Comparison of ENCODE assay signal across 17 cellular contexts in the genomic region with DNA sequence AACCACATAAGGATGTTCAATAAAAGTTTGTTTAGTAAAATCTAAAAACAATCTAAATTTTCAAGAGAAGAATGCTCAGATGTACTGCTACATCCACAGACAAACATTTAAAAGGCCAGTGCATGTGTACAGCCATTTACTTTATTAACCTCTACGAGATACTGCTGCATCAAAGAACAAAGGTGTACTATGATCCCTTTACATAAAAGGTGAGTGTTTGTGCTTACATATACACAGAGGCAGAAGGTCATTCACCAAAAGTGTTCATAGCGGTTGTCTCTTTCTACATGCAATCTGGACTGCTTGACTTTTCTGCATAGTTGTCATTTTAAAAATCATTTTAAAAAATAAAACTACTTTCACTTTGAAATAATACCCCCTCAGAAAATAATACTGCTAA.
A peak's percentile ranks its signal among the peaks of the same experiment; 100 is the strongest.
DNase-seq lines count a peak whose midpoint lies in the region; ATAC-seq and TF ChIP-seq lines count a peak whose summit lies in the region.
"Had no signal": no experiment of that assay in that cellular context is flagged by ENCODE, and none has a peak within 500 bp of the region (broad histone marks: within the 10 kb centered on the region; RNA-seq: fewer than 3 reads in every experiment).

No MANE protein-coding gene starts in this region.

- no peak overlapping the region for H3K4ac ChIP-seq in neuronal stem cell (ENCODE audit: low read length)

- H3K4me3 Mint-ChIP-seq in activated naive CD8-positive, alpha-beta T cell, result no peak overlapping the region
- H3K4me3 Mint-ChIP-seq in activated naive CD8-positive, alpha-beta T cell treated with anti-CD3 and anti-CD28 coated beads, Interleukin-2, amount 50 U/mL, for 24 hours, result no peak overlapping the region
- H3K4me3 Mint-ChIP-seq in activated T-helper 17 cell treated with anti-CD3 and anti-CD28 coated beads, Interleukin-2, amount 50 U/mL, for 72 hours, result peak overlapping the region; percentile 69

- H3K4me2 ChIP-seq in hepatocyte, result peak overlapping the region; percentile 45
- no peak overlapping the region for H3K4me2 ChIP-seq in neuronal stem cell (ENCODE audit: insufficient read depth, low read length, poor library complexity, severe bottlenecking)

- no peaks in the 10 kb centered on the region for H3K27me3 Mint-ChIP-seq in activated naive CD8-positive, alpha-beta T cell
- no peaks in the 10 kb centered on the region for H3K27me3 Mint-ChIP-seq in activated naive CD8-positive, alpha-beta T cell treated with anti-CD3 and anti-CD28 coated beads, Interleukin-2, amount 50 U/mL, for 24 hours
- H3K27me3 Mint-ChIP-seq in activated T-helper 17 cell treated with anti-CD3 and anti-CD28 coated beads, Interleukin-2, amount 50 U/mL, for 72 hours, result no peaks in the 10 kb centered on the region

- no peak overlapping the region for H3K9ac ChIP-seq in skeletal muscle tissue (ENCODE audit: low read depth in 1 of 3, low read length in 3 of 3)
- no peak overlapping the region for H3K9ac ChIP-seq in neuronal stem cell (ENCODE audit: low read depth, low read length, poor library complexity)

- H3K4me3 ChIP-seq in hepatocyte, result no peak overlapping the region
- H3K4me3 ChIP-seq in skeletal muscle tissue (ENCODE audit: low read length in 3 of 3), result no peak overlapping the region
- no peak overlapping the region for H3K4me3 ChIP-seq in neuronal stem cell (ENCODE audit: low read length in 2 of 2)
- H3K4me3 ChIP-seq: lower lobe of right lung, testis had no signal

- WGBS in hepatocyte (ENCODE audit: low lambda C conversion rate, missing lambda C conversion rate), result 50% methylated on average over 2 of the region's 2 CpGs
- no CpG with 5 or more reads among the region's 2 CpGs for WGBS in neuronal stem cell (ENCODE audit: extremely low coverage in 2 of 2, insufficient read length in 2 of 2, insufficient replicate concordance in 1 of 2), 2 donors

- H3K14ac ChIP-seq in neuronal stem cell (ENCODE audit: low read length), result no peak overlapping the region

- no peak overlapping the region for H4K8ac ChIP-seq in neuronal stem cell (ENCODE audit: low read depth, low read length)

- no peak overlapping the region for H4K91ac ChIP-seq in neuronal stem cell (ENCODE audit: low read depth, low read length, poor library complexity)

- no peak overlapping the region for H2AFZ ChIP-seq in hepatocyte
- no peak overlapping the region for H2AFZ ChIP-seq in neuronal stem cell (ENCODE audit: low read length)

- H2BK5ac ChIP-seq in neuronal stem cell (ENCODE audit: low read length), result no peak overlapping the region

- H3K36me3 ChIP-seq in hepatocyte (replicated peaks; ENCODE audit: insufficient read depth, low read depth) (no peaks in the 10 kb centered on the region), skeletal muscle tissue (ENCODE audit: control insufficient read depth in 3 of 3, insufficient read depth in 3 of 3, low read length in 3 of 3) (peaks cover 0 to 4% (median 0%) of the 10 kb centered on the region in 3 donors), neuronal stem cell (replicated peaks in 1 of 2; ENCODE audit: control insufficient read depth in 2 of 2, insufficient read depth in 2 of 2, low read length in 2 of 2) (peaks cover 1 to 11% of the 10 kb centered on the region in 2 donors)

- peaks cover 17% of the 10 kb centered on the region for H3K79me2 ChIP-seq in hepatocyte

- no peak for DNase-seq in activated naive CD8-positive, alpha-beta T cell treated with anti-CD3 and anti-CD28 coated beads, Interleukin-2, amount 50 U/mL, for 24 hours
- DNase-seq in hepatocyte (ENCODE audit: low spot score), result no peak
- no peak for DNase-seq in neuronal stem cell (ENCODE audit: low spot score)
- no peak for DNase-seq in stimulated activated CD4-positive, alpha-beta T cell treated with anti-CD3 and anti-CD28 coated beads, Interleukin-2, amount 100 ng/mL, for 24 hours
- DNase-seq: activated CD4-positive, CD25-positive, alpha-beta regulatory T cell; caudate nucleus; CD4-positive, CD25-positive, alpha-beta regulatory T cell; DMS153; GF-D8; lower lobe of right lung; NCI-H748 treated with DMSO at 0.1 percent for 48 hours; stimulated activated CD4-positive, alpha-beta T cell treated with anti-CD3 and anti-CD28 coated beads, Interleukin-12 subunit alpha, Interleukin-12 subunit beta, amount 100 ng/mL, for 4 hours had no signal

- H2BK120ac ChIP-seq in neuronal stem cell (ENCODE audit: low read depth, low read length), result no peak overlapping the region

- H3K9me3 Mint-ChIP-seq in activated naive CD8-positive, alpha-beta T cell (ENCODE audit: low read depth), result no peaks in the 10 kb centered on the region
- H3K9me3 Mint-ChIP-seq in activated naive CD8-positive, alpha-beta T cell treated with anti-CD3 and anti-CD28 coated beads, Interleukin-2, amount 50 U/mL, for 24 hours, result no peaks in the 10 kb centered on the region
- H3K9me3 Mint-ChIP-seq in activated T-helper 17 cell treated with anti-CD3 and anti-CD28 coated beads, Interleukin-2, amount 50 U/mL, for 72 hours, result no peaks in the 10 kb centered on the region

- no peaks in the 10 kb centered on the region for H3K9me2 ChIP-seq in hepatocyte (replicated peaks; ENCODE audit: insufficient read depth)

- no peak for ATAC-seq in activated naive CD8-positive, alpha-beta T cell treated with anti-CD3 and anti-CD28 coated beads, Interleukin-2, amount 50 U/mL, for 24 hours
- ATAC-seq in activated T-helper 17 cell treated with anti-CD3 and anti-CD28 coated beads, Interleukin-2, amount 50 U/mL, for 72 hours (replicated peaks), result no peak
- no peak for ATAC-seq in HG02981 (IDR thresholded peaks at IDR 0.05; ENCODE audit: unreplicated experiment)
- ATAC-seq: lower lobe of right lung had no signal

- no peaks in the 10 kb centered on the region for H3K79me1 ChIP-seq in neuronal stem cell (ENCODE audit: low read depth, low read length)

- peaks cover 51% of the 10 kb centered on the region for H3K4me1 Mint-ChIP-seq in activated naive CD8-positive, alpha-beta T cell (ENCODE audit: low read depth)
- peaks cover 51% of the 10 kb centered on the region for H3K4me1 Mint-ChIP-seq in activated naive CD8-positive, alpha-beta T cell treated with anti-CD3 and anti-CD28 coated beads, Interleukin-2, amount 50 U/mL, for 24 hours
- peaks cover 47% of the 10 kb centered on the region for H3K4me1 Mint-ChIP-seq in activated T-helper 17 cell treated with anti-CD3 and anti-CD28 coated beads, Interleukin-2, amount 50 U/mL, for 72 hours

- H2AK5ac ChIP-seq in neuronal stem cell (ENCODE audit: low read depth, low read length), result no peak overlapping the region

- no peak overlapping the region for H3K18ac ChIP-seq in neuronal stem cell (ENCODE audit: low read length)

- no peak overlapping the region for H3K23ac ChIP-seq in neuronal stem cell (ENCODE audit: low read depth, low read length, poor library complexity)

- peaks cover 3% of the 10 kb centered on the region for H3K36me3 Mint-ChIP-seq in activated naive CD8-positive, alpha-beta T cell
- H3K36me3 Mint-ChIP-seq in activated naive CD8-positive, alpha-beta T cell treated with anti-CD3 and anti-CD28 coated beads, Interleukin-2, amount 50 U/mL, for 24 hours (ENCODE audit: low read depth), result peaks cover 2% of the 10 kb centered on the region
- peaks cover 22% of the 10 kb centered on the region for H3K36me3 Mint-ChIP-seq in activated T-helper 17 cell treated with anti-CD3 and anti-CD28 coated beads, Interleukin-2, amount 50 U/mL, for 72 hours (ENCODE audit: low read depth)

- H3K4me1 ChIP-seq in hepatocyte (ENCODE audit: insufficient read depth), result peaks cover 28% of the 10 kb centered on the region
- H3K4me1 ChIP-seq in skeletal muscle tissue (ENCODE audit: control insufficient read depth in 3 of 3, insufficient read depth in 3 of 3, low read length in 3 of 3), result peaks cover 29 to 59% (median 42%) of the 10 kb centered on the region in 3 donors
- H3K4me1 ChIP-seq in neuronal stem cell (ENCODE audit: control insufficient read depth in 2 of 2, insufficient read depth in 1 of 2, low read depth in 1 of 2, low read length in 2 of 2), result peaks cover 10 to 21% of the 10 kb centered on the region in 2 donors

- H3K9me3 ChIP-seq in hepatocyte (ENCODE audit: low read depth), result no peaks in the 10 kb centered on the region
- no peaks in the 10 kb centered on the region for H3K9me3 ChIP-seq in skeletal muscle tissue (ENCODE audit: control insufficient read depth in 3 of 3, low read length in 3 of 3)
- H3K9me3 ChIP-seq in neuronal stem cell (replicated peaks in 1 of 2; ENCODE audit: control insufficient read depth in 2 of 2, insufficient read depth in 1 of 2, low read depth in 1 of 2, low read length in 2 of 2), result no peaks in the 10 kb centered on the region
- H3K9me3 ChIP-seq: lower lobe of right lung, testis had no signal

- no peaks in the 10 kb centered on the region for H3K27me3 ChIP-seq in hepatocyte
- H3K27me3 ChIP-seq in skeletal muscle tissue (ENCODE audit: control insufficient read depth in 3 of 3, insufficient read depth in 3 of 3, low read length in 3 of 3), result no peaks in the 10 kb centered on the region
- no peaks in the 10 kb centered on the region for H3K27me3 ChIP-seq in neuronal stem cell (ENCODE audit: control insufficient read depth in 3 of 3, insufficient read depth in 3 of 3, low read depth in 1 of 3, low read length in 3 of 3)
- H3K27me3 ChIP-seq: testis had no signal

- H2BK15ac ChIP-seq in neuronal stem cell (ENCODE audit: low read length), result no peak overlapping the region

- TF ChIP-seq CTCF in hepatocyte (IDR thresholded peaks at IDR 0.05; ENCODE audit: poor library complexity), result no peak

- peak overlapping the region; percentile 68 for H3K27ac ChIP-seq in hepatocyte
- H3K27ac ChIP-seq in skeletal muscle tissue (ENCODE audit: low read depth, low read length), result peak overlapping the region; percentile 40
- H3K27ac ChIP-seq in neuronal stem cell (replicated peaks; ENCODE audit: low read length), result no peak overlapping the region
- H3K27ac ChIP-seq: lower lobe of right lung had no signal

- no peaks in the 10 kb centered on the region for H4K20me1 ChIP-seq in hepatocyte (ENCODE audit: insufficient read depth, poor library complexity, severe bottlenecking)

- H3K27ac Mint-ChIP-seq in activated naive CD8-positive, alpha-beta T cell, result peak overlapping the region; percentile 31
- no peak overlapping the region for H3K27ac Mint-ChIP-seq in activated naive CD8-positive, alpha-beta T cell treated with anti-CD3 and anti-CD28 coated beads, Interleukin-2, amount 50 U/mL, for 24 hours
- no peak overlapping the region for H3K27ac Mint-ChIP-seq in activated T-helper 17 cell treated with anti-CD3 and anti-CD28 coated beads, Interleukin-2, amount 50 U/mL, for 72 hours

- H2BK12ac ChIP-seq in neuronal stem cell (ENCODE audit: low read length), result no peak overlapping the region
